In the genomic region with DNA sequence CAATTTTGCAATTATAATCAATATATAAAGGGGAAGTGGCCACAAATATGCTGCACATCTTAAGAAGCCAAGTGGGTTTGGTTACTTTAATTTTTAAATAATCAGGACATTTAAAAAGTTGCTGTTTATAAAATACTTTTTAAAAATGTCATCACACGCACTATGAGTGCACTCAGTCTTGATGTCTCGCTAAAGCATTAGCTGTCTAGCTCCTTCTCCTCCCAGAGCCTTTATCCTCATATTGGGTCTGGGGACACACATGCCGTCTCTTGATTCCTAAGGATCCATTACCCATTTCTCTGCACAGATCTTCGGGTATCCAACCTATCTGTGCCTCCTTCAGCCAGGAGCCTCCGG, we compare ENCODE assay signal across 8 cellular contexts. TPM values are rescaled to one million over a fixed set of nuclear protein-coding genes. Genes with fewer than 3 reads are reported as not detected.
A peak's percentile ranks its signal among the peaks of the same experiment; 100 is the strongest.
DNase-seq lines count a peak whose midpoint lies in the region; ATAC-seq, FAIRE-seq and TF ChIP-seq lines count a peak whose summit lies in the region.

No MANE protein-coding gene starts in this region.

- POLR2A ChIA-PET in HepG2 (lab: Yijun Ruan, JAX): interaction anchor here (0.7 to 3.0 kb wide), 9 partner anchors 8 to 185 kb away, joined by 3 to 33 read pairs (median 3); no protein-coding TSS in a partner anchor

- H3K9ac ChIP-seq in KMS-11: peak overlapping the region; percentile 56; the same call in 1 of the 2 replicates
- peak overlapping the region; percentile 81 for H3K9ac ChIP-seq in HepG2 (ENCODE audit: insufficient read depth, low read depth, low read length)

- FAIRE-seq in HepG2 (lab: Jason Lieb, UNC): no peak

- H3K79me2 ChIP-seq in KMS-11 (ENCODE audit: insufficient read depth, low read depth) (no peaks in the 10 kb centered on the region), HepG2 (ENCODE audit: insufficient read depth, low read length) (peaks cover 19% of the 10 kb centered on the region)

- intact Hi-C loops in HepG2 (cut with micrococcal nuclease; ENCODE audit: unreplicated experiment): loop anchor here (2.0 kb wide), 1 partner anchor 38 kb away; no protein-coding TSS in a partner anchor

- H3K4me1 ChIP-seq in KMS-11 (ENCODE audit: low read depth, poor library complexity, severe bottlenecking) (peaks cover 10% of the 10 kb centered on the region), HepG2 (ENCODE audit: insufficient read depth, low read length) (peaks cover 41% of the 10 kb centered on the region)

- BruUV-seq in HepG2 (replicated peaks; lab: Mats Ljungman, UMichigan): TSS peak; percentile 95

- 7% methylated on average over 5 of the region's 5 CpGs for WGBS in HepG2 (ENCODE audit: low lambda C conversion rate)

- TF ChIP-seq EP300 in HepG2 (IDR thresholded peaks at IDR 0.05; ENCODE audit: low read depth in 2 of 2, low read length in 2 of 2) (no peak), HepG2 (CRISPR knock-in tag; IDR thresholded peaks at IDR 0.05; ENCODE audit: borderline replicate concordance) (no peak)

- H2AFZ ChIP-seq in KMS-11 (ENCODE audit: low read depth) (peak overlapping the region; percentile 93), HepG2 (ENCODE audit: low read length) (peak overlapping the region; percentile 82)

- no peaks in the 10 kb centered on the region for H3K9me3 ChIP-seq in HepG2 (ENCODE audit: low read length)

- DNase-seq in cardiac fibroblast (ENCODE audit: low read depth in 2 of 2) (no peak), HepG2 (ENCODE audit: low spot score) (no peak), NCI-H82 (lab: John Stamatoyannopoulos, UW) (no peak), T-helper 1 cell (no peak)
- DNase-seq in effector CD8-positive, alpha-beta T cell (lab: John Stamatoyannopoulos, UW): no peak

- H3K4me3 ChIP-seq in KMS-11 (IDR thresholded peaks at IDR 0.05; ENCODE audit: insufficient read depth, low read depth, low read length): no peak overlapping the region
- H3K4me3 ChIP-seq in cardiac fibroblast (replicated peaks in 1 of 2; ENCODE audit: low read depth in 2 of 2, low read length in 2 of 2): peak overlapping the region; percentile 57 to 74
- H3K4me3 ChIP-seq in HepG2 (replicated peaks in 1 of 3; ENCODE audit: insufficient read depth in 1 of 3, low read depth in 2 of 3, low read length in 3 of 3): peak overlapping the region; percentile 86 to 89 (median 86)

- peak overlapping the region; percentile 72 for H3K4me2 ChIP-seq in KMS-11
- H3K4me2 ChIP-seq in HepG2 (ENCODE audit: low read depth, low read length): peak overlapping the region; percentile 96

- H3K27ac ChIP-seq in KMS-11 (no peak overlapping the region), HepG2 (ENCODE audit: extremely low read length, insufficient read depth, low read length) (peak overlapping the region; percentile 31), temporal lobe (ENCODE audit: low read depth, low read length) (peak overlapping the region; percentile 64)

- CTCF ChIA-PET in HepG2 (lab: Yijun Ruan, JAX; ENCODE audit: low intra/inter-chr PET ratio, low total read pairs): no interaction called here

- no peak for TF ChIP-seq CTCF in KMS-11 (conservative IDR thresholded peaks at IDR 0.05; ENCODE audit: low read depth, low read length)
- no peak for TF ChIP-seq CTCF in cardiac fibroblast (IDR thresholded peaks at IDR 0.05; ENCODE audit: low read depth, low read length)
- TF ChIP-seq CTCF in HepG2 (CRISPR knock-in tag; IDR thresholded peaks at IDR 0.05): no peak

- in situ Hi-C loops in HepG2 (cut with HindIII; ENCODE audit: extremely low pct_ligation_motif_present, low pct_unique_long_range_greater_than_20kb): no loop called here

- ATAC-seq in HepG2: peak; percentile 53
- ATAC-seq in HG03457 (IDR thresholded peaks at IDR 0.05; ENCODE audit: unreplicated experiment): no peak

- H4K20me1 ChIP-seq in KMS-11 (ENCODE audit: insufficient read depth): no peaks in the 10 kb centered on the region
- H4K20me1 ChIP-seq in HepG2 (ENCODE audit: insufficient read depth, low read length): no peaks in the 10 kb centered on the region

- no peak for TF ChIP-seq POLR2A in HepG2 (IDR thresholded peaks at IDR 0.05; ENCODE audit: insufficient read depth in 1 of 2, low read depth in 2 of 2, low read length in 2 of 2)

- H3K27me3 ChIP-seq in KMS-11 (ENCODE audit: insufficient read depth, low read depth): no peaks in the 10 kb centered on the region
- H3K27me3 ChIP-seq in HepG2 (ENCODE audit: control insufficient read depth in 1 of 2, insufficient read depth in 2 of 2, low read length in 2 of 2): peaks cover 0 to 6% of the 10 kb centered on the region in 2 experiments; a peak in 1 of 5 replicates

- no peaks in the 10 kb centered on the region for H3K36me3 ChIP-seq in KMS-11 (ENCODE audit: insufficient read depth)
- H3K36me3 ChIP-seq in HepG2 (replicated peaks in 1 of 2; ENCODE audit: control insufficient read depth in 1 of 2, insufficient read depth in 2 of 2, low read length in 2 of 2): no peaks in the 10 kb centered on the region

- no peak for TF ChIP-seq RAD21 in HepG2 (CRISPR knock-in tag; IDR thresholded peaks at IDR 0.05)

TF ChIP-seq in HepG2, 621 proteins besides CTCF, POLR2A, EP300 and RAD21:
- TF ChIP-seq NAIF1 (CRISPR knock-in tag; IDR thresholded peaks at IDR 0.05; ENCODE audit: borderline replicate concordance) (0 out of 2 replicates have a peak, but pooled peaks have one; percentile 24), PCBP2 (optimal IDR thresholded peaks at IDR 0.05; ENCODE audit: low read depth, low read length, poor library complexity, severe bottlenecking) (no peak)

RNA-seq across cellular contexts. Expression of a gene that starts 0.4 kb away (rescaled TPM):
- total RNA-seq in HepG2 (2016; rRNA removed; fragmentation: Illumina TruSeq; extraction: Trizol) (7.9 and 8.8 TPM in 2 replicates), temporal lobe (32.0 TPM)
- total RNA-seq in HepG2 (2016; cell fraction: cytosol; rRNA removed; fragmentation: Illumina TruSeq; extraction: Trizol; ENCODE audit: low read depth): 1.9 TPM in 2 replicates
- 6.6 and 7.6 TPM in 2 replicates for total RNA-seq in HepG2 (2016; cell fraction: insoluble cytoplasmic fraction; rRNA removed; fragmentation: Illumina TruSeq; extraction: Trizol)
- 3.4 and 4.3 TPM in 2 replicates for total RNA-seq in HepG2 (2016; cell fraction: membrane; rRNA removed; fragmentation: Illumina TruSeq; extraction: Trizol)
- total RNA-seq in HepG2 (2016; cell fraction: nucleus; rRNA removed; fragmentation: Illumina TruSeq; extraction: Trizol): 6.9 and 9.0 TPM in 2 replicates
- polyA plus RNA-seq in HepG2 (2011; rRNA removed): 35.7 and 53.1 TPM in 2 replicates
- 24.4 and 25.6 TPM in 2 replicates for polyA plus RNA-seq in HepG2 (2011; cell fraction: cytosol; rRNA removed)
- polyA plus RNA-seq in HepG2 (2011; cell fraction: nucleus; rRNA removed): 50.2 and 52.1 TPM in 2 replicates
- 29.4 and 36.2 TPM in 2 replicates for polyA plus RNA-seq in HepG2 (2012)
- 0.93 and 1.5 TPM in 2 replicates for polyA plus RNA-seq in HepG2 (2016; cell fraction: cytosol; fragmentation: Illumina TruSeq; extraction: Trizol; ENCODE audit: low read depth)
- polyA plus RNA-seq in HepG2 (2016; cell fraction: insoluble cytoplasmic fraction; fragmentation: Illumina TruSeq; extraction: Trizol; ENCODE audit: low read depth): 11.5 and 12.1 TPM in 2 replicates
- 2.0 and 2.6 TPM in 2 replicates for polyA plus RNA-seq in HepG2 (2016; cell fraction: membrane; fragmentation: Illumina TruSeq; extraction: Trizol; ENCODE audit: low read depth)
- 17.9 and 19.7 TPM in 2 replicates for polyA plus RNA-seq in HepG2 (2016; cell fraction: nucleus; fragmentation: Illumina TruSeq; extraction: Trizol; ENCODE audit: insufficient read depth, low read depth)
- 15.5 and 33.6 TPM in 2 replicates for polyA minus RNA-seq in HepG2 (2011; rRNA and poly(A)+ RNA removed; ENCODE audit: low replicate concordance)
- polyA minus RNA-seq in HepG2 (2011; cell fraction: cytosol; rRNA and poly(A)+ RNA removed): 26.6 and 28.9 TPM in 2 replicates
- 42.9 and 47.0 TPM in 2 replicates for polyA minus RNA-seq in HepG2 (2011; cell fraction: nucleus; rRNA and poly(A)+ RNA removed)
